In the genomic region with DNA sequence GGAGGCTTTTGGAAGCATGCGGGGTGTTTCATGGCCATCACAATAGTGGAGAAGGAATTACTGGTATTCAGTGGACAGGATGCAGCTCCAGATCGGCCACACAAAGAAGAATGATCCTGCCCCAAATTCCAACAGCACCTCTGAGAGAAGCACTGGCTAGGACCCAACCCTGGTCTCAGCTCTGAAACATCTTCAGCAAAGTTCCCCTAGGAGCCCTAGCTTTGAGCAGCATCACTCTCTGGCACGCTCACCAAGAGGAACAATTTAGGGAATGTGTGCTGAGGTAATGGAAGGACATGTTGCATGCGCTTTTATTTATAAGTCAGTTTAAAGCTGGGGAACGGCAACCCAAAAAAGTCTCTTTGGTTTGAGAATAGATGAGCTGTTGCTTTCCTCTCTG, we compare ENCODE assay signal across 1 cellular context.
TF ChIP-seq lines count a peak whose summit lies in the region.

No MANE protein-coding gene starts in this region.

TF ChIP-seq in K562, 482 proteins besides CTCF, POLR2A, EP300 and RAD21:
- TF ChIP-seq ZKSCAN1 (IDR thresholded peaks at IDR 0.05; ENCODE audit: low read depth, low read length) = no peak
- TF ChIP-seq CEBPB (tag; IDR thresholded peaks at IDR 0.05) = no peak
- TF ChIP-seq PCBP2 (IDR thresholded peaks at IDR 0.05; ENCODE audit: low read depth, low read length, poor library complexity, severe bottlenecking) = no peak
- TF ChIP-seq ZFP30 (CRISPR knock-in tag; IDR thresholded peaks at IDR 0.05; ENCODE audit: borderline replicate concordance) = no peak
- TF ChIP-seq, protein P1, sequence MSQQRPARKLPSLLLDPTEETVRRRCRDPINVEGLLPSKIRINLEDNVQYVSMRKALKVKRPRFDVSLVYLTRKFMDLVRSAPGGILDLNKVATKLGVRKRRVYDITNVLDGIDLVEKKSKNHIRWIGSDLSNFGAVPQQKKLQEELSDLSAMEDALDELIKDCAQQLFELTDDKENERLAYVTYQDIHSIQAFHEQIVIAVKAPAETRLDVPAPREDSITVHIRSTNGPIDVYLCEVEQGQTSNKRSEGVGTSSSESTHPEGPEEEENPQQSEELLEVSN (IDR thresholded peaks at IDR 0.05; ENCODE audit: borderline replicate concordance in 1 of 2, extremely low read depth in 1 of 2, insufficient read depth in 1 of 2, insufficient read length in 1 of 2, low read depth in 1 of 2, low read length in 1 of 2, poor library complexity in 1 of 2, severe bottlenecking in 1 of 2) = no peak
- no peak for TF ChIP-seq ZNF41 (CRISPR knock-in tag; conservative IDR thresholded peaks at IDR 0.05)
- no peak for TF ChIP-seq ZNF717 (CRISPR knock-in tag; IDR thresholded peaks at IDR 0.05)
- TF ChIP-seq, protein P2, sequence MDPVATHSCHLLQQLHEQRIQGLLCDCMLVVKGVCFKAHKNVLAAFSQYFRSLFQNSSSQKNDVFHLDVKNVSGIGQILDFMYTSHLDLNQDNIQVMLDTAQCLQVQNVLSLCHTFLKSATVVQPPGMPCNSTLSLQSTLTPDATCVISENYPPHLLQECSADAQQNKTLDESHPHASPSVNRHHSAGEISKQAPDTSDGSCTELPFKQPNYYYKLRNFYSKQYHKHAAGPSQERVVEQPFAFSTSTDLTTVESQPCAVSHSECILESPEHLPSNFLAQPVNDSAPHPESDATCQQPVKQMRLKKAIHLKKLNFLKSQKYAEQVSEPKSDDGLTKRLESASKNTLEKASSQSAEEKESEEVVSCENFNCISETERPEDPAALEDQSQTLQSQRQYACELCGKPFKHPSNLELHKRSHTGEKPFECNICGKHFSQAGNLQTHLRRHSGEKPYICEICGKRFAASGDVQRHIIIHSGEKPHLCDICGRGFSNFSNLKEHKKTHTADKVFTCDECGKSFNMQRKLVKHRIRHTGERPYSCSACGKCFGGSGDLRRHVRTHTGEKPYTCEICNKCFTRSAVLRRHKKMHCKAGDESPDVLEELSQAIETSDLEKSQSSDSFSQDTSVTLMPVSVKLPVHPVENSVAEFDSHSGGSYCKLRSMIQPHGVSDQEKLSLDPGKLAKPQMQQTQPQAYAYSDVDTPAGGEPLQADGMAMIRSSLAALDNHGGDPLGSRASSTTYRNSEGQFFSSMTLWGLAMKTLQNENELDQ (CRISPR knock-in tag; IDR thresholded peaks at IDR 0.05; ENCODE audit: borderline replicate concordance) = no peak
- no peak for TF ChIP-seq BRD9 (IDR thresholded peaks at IDR 0.05; ENCODE audit: low read depth, partially characterized antibody)
- TF ChIP-seq PRPF4 (IDR thresholded peaks at IDR 0.05; ENCODE audit: insufficient read depth, low read depth, low read length, poor library complexity, severe bottlenecking) = no peak
